In genomic region chr3:48709051-48709461, GRCh38 we compare ENCODE assay signal across 12 cellular contexts. TPM values are rescaled to one million over a fixed set of nuclear protein-coding genes. Genes with fewer than 3 reads are reported as not detected.
DNase-seq lines count a peak whose midpoint lies in the region; ATAC-seq and TF ChIP-seq lines count a peak whose summit lies in the region.
"Had no signal": no experiment of that assay in that cellular context is flagged by ENCODE, and none has a peak within 500 bp of the region (broad histone marks: within the 10 kb centered on the region; RNA-seq: fewer than 3 reads in every experiment).

No MANE protein-coding gene starts in this region.

- DNase-seq in left ventricle myocardium inferior (no peak), Right ventricle myocardium superior (no peak), mesenchymal stem cell (no peak), upper lobe of left lung (peak in 1 of 2 donors; percentile 54), KG1 (lab: John Stamatoyannopoulos, UW) (no peak), T-helper 2 cell (no peak)
- DNase-seq in activated naive CD8-positive, alpha-beta T cell treated with anti-CD3 and anti-CD28 coated beads for 36 hours, result no peak
- DNase-seq: activated CD4-positive, alpha-beta T cell treated with anti-CD3 and anti-CD28 coated beads, Interleukin-2, amount 50 U/mL, for 1 hour; AML-193; NK-92 treated with Interleukin-12 subunit alpha and Interleukin-12 subunit beta, amount 100 ng/mL, for 24 hours had no signal

- peaks cover 27% of the 10 kb centered on the region for H3K36me3 Mint-ChIP-seq in activated naive CD8-positive, alpha-beta T cell treated with anti-CD3 and anti-CD28 coated beads for 36 hours

- TF ChIP-seq CTCF in left ventricle myocardium inferior (IDR thresholded peaks at IDR 0.05; ENCODE audit: borderline replicate concordance) (no peak), upper lobe of left lung (IDR thresholded peaks at IDR 0.05) (no peak)

- H3K9ac ChIP-seq in mesenchymal stem cell (ENCODE audit: low read length), result peak overlapping the region; percentile 62

- no peaks in the 10 kb centered on the region for H3K9me3 ChIP-seq in left ventricle myocardium inferior (replicated peaks)
- no peaks in the 10 kb centered on the region for H3K9me3 ChIP-seq in mesenchymal stem cell (ENCODE audit: control insufficient read depth, low read length)
- no peaks in the 10 kb centered on the region for H3K9me3 ChIP-seq in upper lobe of left lung
- H3K9me3 ChIP-seq: tibial nerve had no signal

- H4K8ac ChIP-seq in mesenchymal stem cell (ENCODE audit: low read length), result no peak overlapping the region

- H2AFZ ChIP-seq in mesenchymal stem cell (ENCODE audit: low read depth, low read length), result no peak overlapping the region

- no peak overlapping the region for H3K14ac ChIP-seq in mesenchymal stem cell (ENCODE audit: low read length in 2 of 2)

- no peak for TF ChIP-seq EP300 in upper lobe of left lung (IDR thresholded peaks at IDR 0.05)

- no peaks in the 10 kb centered on the region for H3K79me1 ChIP-seq in mesenchymal stem cell (replicated peaks; ENCODE audit: low read length, poor library complexity, severe bottlenecking)

- no peak overlapping the region for H2BK5ac ChIP-seq in mesenchymal stem cell (ENCODE audit: low read depth, low read length, poor library complexity, severe bottlenecking)

- H3K4me1 ChIP-seq in left ventricle myocardium inferior (peaks cover 78% of the 10 kb centered on the region), mesenchymal stem cell (ENCODE audit: control insufficient read depth, insufficient read depth, low read depth, low read length) (peaks cover 26% of the 10 kb centered on the region), upper lobe of left lung (peaks cover 26 to 70% (median 41%) of the 10 kb centered on the region in 4 donors)

- H3K27ac ChIP-seq in left ventricle myocardium inferior (replicated peaks), result peak overlapping the region; percentile 36
- H3K27ac ChIP-seq in mesenchymal stem cell (ENCODE audit: low read length, poor library complexity, severe bottlenecking), result peak overlapping the region; percentile 85
- H3K27ac ChIP-seq in upper lobe of left lung, result peak overlapping the region in 3 of 4 donors; percentile 14 to 46 (median 39)

- H2BK15ac ChIP-seq in mesenchymal stem cell (ENCODE audit: low read depth, poor library complexity, severe bottlenecking), result no peak overlapping the region

- H3K9me3 Mint-ChIP-seq in activated naive CD8-positive, alpha-beta T cell treated with anti-CD3 and anti-CD28 coated beads for 36 hours, result no peaks in the 10 kb centered on the region

- no peak for TF ChIP-seq POLR2A in upper lobe of left lung (IDR thresholded peaks at IDR 0.05)

- no peak overlapping the region for H3K18ac ChIP-seq in mesenchymal stem cell (ENCODE audit: low read depth in 1 of 2, low read length in 2 of 2)

- peak overlapping the region; percentile 65 for H2AK5ac ChIP-seq in mesenchymal stem cell (ENCODE audit: low read length, severe bottlenecking)

- ATAC-seq in Right ventricle myocardium superior (ENCODE audit: poor library complexity) (no peak), upper lobe of left lung (ENCODE audit: low FRiP score in 2 of 2) (peak in 1 of 2 donors; percentile 57), GM18511 (IDR thresholded peaks at IDR 0.05; ENCODE audit: unreplicated experiment) (no peak)

- H3K36me3 ChIP-seq in left ventricle myocardium inferior (peaks cover 48% of the 10 kb centered on the region), mesenchymal stem cell (ENCODE audit: control insufficient read depth in 1 of 2, insufficient read depth in 2 of 2, low read depth in 1 of 2, low read length in 2 of 2) (peaks cover 58 to 73% of the 10 kb centered on the region in 2 experiments), upper lobe of left lung (peaks cover 0 to 67% (median 17%) of the 10 kb centered on the region in 4 donors)

- H4K91ac ChIP-seq in mesenchymal stem cell (ENCODE audit: low read length), result no peak overlapping the region

- no peak overlapping the region for H3K23ac ChIP-seq in mesenchymal stem cell (ENCODE audit: low read length in 2 of 2)

- intact Hi-C loops in left ventricle myocardium inferior (cut with micrococcal nuclease) (no loop called here), Right ventricle myocardium superior (cut with DNase I) (no loop called here)

- H3K4me3 ChIP-seq in left ventricle myocardium inferior (no peak overlapping the region), mesenchymal stem cell (ENCODE audit: insufficient read depth in 1 of 2, low read depth in 1 of 2, low read length in 2 of 2) (peak overlapping the region in 1 of 2 experiments; percentile 6), upper lobe of left lung (no peak overlapping the region)
- H3K4me3 ChIP-seq: tibial nerve had no signal

- no peaks in the 10 kb centered on the region for H3K27me3 Mint-ChIP-seq in activated naive CD8-positive, alpha-beta T cell treated with anti-CD3 and anti-CD28 coated beads for 36 hours

- no peak overlapping the region for H2BK12ac ChIP-seq in mesenchymal stem cell (ENCODE audit: low read length in 2 of 2)

- H3K27ac Mint-ChIP-seq in activated naive CD8-positive, alpha-beta T cell treated with anti-CD3 and anti-CD28 coated beads for 36 hours, result peak overlapping the region; percentile 59

- H3K4me1 Mint-ChIP-seq in activated naive CD8-positive, alpha-beta T cell treated with anti-CD3 and anti-CD28 coated beads for 36 hours, result peaks cover 51% of the 10 kb centered on the region

- H3K4ac ChIP-seq in mesenchymal stem cell (ENCODE audit: low read depth in 1 of 2, low read length in 2 of 2), result no peak overlapping the region

- WGBS in mesenchymal stem cell, result 96% methylated on average over 7 of the region's 7 CpGs
- WGBS in upper lobe of left lung, 2 donors, result 54 to 61% methylated on average over 4 to 7 of the region's 7 CpGs

- no peak overlapping the region for H3K4me2 ChIP-seq in mesenchymal stem cell (ENCODE audit: low read length, poor library complexity, severe bottlenecking)

- H3K4me3 Mint-ChIP-seq in activated naive CD8-positive, alpha-beta T cell treated with anti-CD3 and anti-CD28 coated beads for 36 hours, result no peak overlapping the region

- H2BK120ac ChIP-seq in mesenchymal stem cell (ENCODE audit: low read depth, low read length), result no peak overlapping the region

- no peaks in the 10 kb centered on the region for H3K27me3 ChIP-seq in left ventricle myocardium inferior (ENCODE audit: low read depth)
- H3K27me3 ChIP-seq in mesenchymal stem cell (ENCODE audit: control insufficient read depth in 1 of 2, insufficient read depth in 1 of 2, low read length in 2 of 2), result no peaks in the 10 kb centered on the region
- H3K27me3 ChIP-seq in upper lobe of left lung, result no peaks in the 10 kb centered on the region
- H3K27me3 ChIP-seq: tibial nerve had no signal

RNA-seq across cellular contexts. Expression of gene IP6K2, which starts 8.0 kb away (rescaled TPM):
- total RNA-seq in left ventricle myocardium inferior (23.5 TPM), Right ventricle myocardium superior (22.7 TPM), upper lobe of left lung (100 to 1,000 TPM in 1 of 6 donors, 10 to 100 TPM in 5; 53.3 to 106 (median 65.4) TPM)
- total RNA-seq in activated naive CD8-positive, alpha-beta T cell treated with anti-CD3 and anti-CD28 coated beads for 36 hours, result 10 to 100 TPM; 42.6 to 49.9 TPM
- polyA plus RNA-seq in mesenchymal stem cell (2013, experiment 1 of 2), result 75.8 TPM
- polyA plus RNA-seq in mesenchymal stem cell (2013, experiment 2 of 2), result 75.0 TPM

RNA-seq across cellular contexts. Expression of gene NCKIPSD, which starts 23.3 kb away (rescaled TPM):
- total RNA-seq in left ventricle myocardium inferior (17.0 TPM), Right ventricle myocardium superior (13.3 TPM), upper lobe of left lung (10 to 100 TPM; 17.8 to 55.5 (median 21.8) TPM)
- 10 to 100 TPM; 43.8 to 43.9 TPM for total RNA-seq in activated naive CD8-positive, alpha-beta T cell treated with anti-CD3 and anti-CD28 coated beads for 36 hours
- polyA plus RNA-seq in mesenchymal stem cell (2013, experiment 1 of 2), result 12.3 TPM
- 11.3 TPM for polyA plus RNA-seq in mesenchymal stem cell (2013, experiment 2 of 2)

RNA-seq across cellular contexts. Expression of gene CELSR3, which starts 46.4 kb away (rescaled TPM):
- total RNA-seq in left ventricle myocardium inferior, result 0.14 TPM
- 0.16 TPM for total RNA-seq in Right ventricle myocardium superior
- 10 to 100 TPM; 18.2 to 18.6 TPM for total RNA-seq in activated naive CD8-positive, alpha-beta T cell treated with anti-CD3 and anti-CD28 coated beads for 36 hours
- polyA plus RNA-seq in mesenchymal stem cell (2013, experiment 1 of 2), result 2.1 TPM
- polyA plus RNA-seq in mesenchymal stem cell (2013, experiment 2 of 2), result 2.0 TPM
- 10 to 100 TPM in 1 of 6 donors, 1 to 10 TPM in 4, under 1 TPM in 1; 0.76 to 10.5 (median 1.5) TPM for total RNA-seq in upper lobe of left lung
